Comparison of ENCODE assay signal across 9 cellular contexts in the genomic region with DNA sequence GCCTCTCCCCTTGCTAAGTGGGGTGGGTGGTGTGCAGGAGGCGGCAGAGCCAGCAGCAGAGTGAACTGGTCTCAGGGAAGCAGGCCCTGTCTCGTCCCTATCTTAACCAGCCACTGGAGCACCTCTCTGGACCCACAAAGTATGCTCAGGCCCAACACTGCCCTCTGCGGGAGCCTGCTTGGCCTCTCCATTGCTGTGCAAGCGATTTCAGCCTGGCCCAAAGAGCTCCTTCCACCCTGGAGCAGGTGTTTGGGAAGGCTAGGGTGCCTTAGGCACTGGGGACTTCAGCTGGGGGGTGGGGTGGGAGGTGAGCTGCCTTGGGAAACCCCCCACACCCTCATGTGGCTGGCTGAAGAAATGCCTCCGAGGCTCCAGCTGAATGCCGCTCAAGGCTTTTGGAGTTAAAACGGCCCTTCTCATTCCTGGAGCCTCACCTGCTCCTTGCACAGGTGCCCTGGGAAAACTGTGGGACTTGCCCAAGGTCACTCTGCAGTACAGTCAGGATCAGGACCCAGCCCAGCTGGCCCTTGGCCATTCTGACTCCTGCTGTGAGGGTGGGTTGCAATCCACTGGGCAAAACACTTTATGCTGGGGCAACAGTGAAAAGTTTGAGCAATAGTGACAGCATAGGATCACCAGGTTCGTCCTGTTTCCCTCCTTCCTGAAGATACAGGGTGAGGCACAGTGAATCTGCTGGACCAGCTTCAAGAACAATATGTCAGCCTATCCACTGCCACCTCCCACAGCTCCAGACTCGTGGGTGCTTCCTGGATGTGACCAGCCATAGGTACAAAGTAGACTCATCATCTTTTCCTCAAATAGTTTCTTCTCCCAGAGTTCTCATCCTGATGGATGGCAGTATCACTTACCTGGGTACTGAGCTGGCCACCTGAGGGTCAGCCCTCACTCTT. TPM values are rescaled to one million over a fixed set of nuclear protein-coding genes. Genes with fewer than 3 reads are reported as not detected.
A peak's percentile ranks its signal among the peaks of the same experiment; 100 is the strongest.
DNase-seq lines count a peak whose midpoint lies in the region; ATAC-seq and TF ChIP-seq lines count a peak whose summit lies in the region.
"Had no signal": no experiment of that assay in that cellular context is flagged by ENCODE, and none has a peak within 500 bp of the region (broad histone marks: within the 10 kb centered on the region; RNA-seq: fewer than 3 reads in every experiment).

No MANE protein-coding gene starts in this region.

- peak; percentile 88 for ATAC-seq in left lung

- H3K4me3 ChIP-seq in left lung = no peak overlapping the region
- H3K4me3 ChIP-seq in uterus = no peak overlapping the region
- no peak overlapping the region for H3K4me3 ChIP-seq in tibial nerve

- TF ChIP-seq CTCF in left lung (IDR thresholded peaks at IDR 0.05) (peak; percentile 22 to 30), uterus (IDR thresholded peaks at IDR 0.05) (no peak), CD14-positive monocyte (IDR thresholded peaks at IDR 0.05) (no peak), tibial nerve (IDR thresholded peaks at IDR 0.05) (peak in 2 of 5 experiments; percentile 10 to 24)

- TF ChIP-seq POLR2A in uterus (IDR thresholded peaks at IDR 0.05) (no peak), tibial nerve (IDR thresholded peaks at IDR 0.05) (no peak)

- H3K36me3 ChIP-seq in left lung = no peaks in the 10 kb centered on the region
- no peaks in the 10 kb centered on the region for H3K36me3 ChIP-seq in uterus
- no peaks in the 10 kb centered on the region for H3K36me3 ChIP-seq in tibial nerve

- H3K9me3 ChIP-seq in left lung (no peaks in the 10 kb centered on the region), uterus (no peaks in the 10 kb centered on the region), tibial nerve (no peaks in the 10 kb centered on the region)

- intact Hi-C loops in left lung (cut with DNase I) (no loop called here), uterus (cut with DNase I; ENCODE audit: low total_unique reads) (no loop called here), CD14-positive monocyte (cut with micrococcal nuclease) (no loop called here)

- H3K27me3 ChIP-seq in left lung (no peaks in the 10 kb centered on the region), uterus (no peaks in the 10 kb centered on the region), tibial nerve (no peaks in the 10 kb centered on the region)

- peaks cover 5% of the 10 kb centered on the region for H3K4me1 Mint-ChIP-seq in CD14-positive monocyte

- no peak for TF ChIP-seq EP300 in tibial nerve (IDR thresholded peaks at IDR 0.05)

- peak; percentile 36 for DNase-seq in NCI-H146 (lab: John Stamatoyannopoulos, UW)
- no peak for DNase-seq in NCI-H146 treated with DMSO at 0.1 percent for 48 hours (lab: John Stamatoyannopoulos, UW; ENCODE audit: unreplicated experiment)
- peak; percentile 10 to 22 for DNase-seq in NCI-H1930 (lab: John Stamatoyannopoulos, UW)
- peak; percentile 75 for DNase-seq in astrocyte of the hippocampus (ENCODE audit: low read depth, low spot score)
- DNase-seq in left lung = no peak
- no peak for DNase-seq in uterus
- DNase-seq in CD14-positive monocyte (ENCODE audit: low spot score) = no peak
- DNase-seq in tibial nerve (ENCODE audit: low spot score in 2 of 2) = no peak

- H3K4me1 ChIP-seq in left lung = no peaks in the 10 kb centered on the region
- no peaks in the 10 kb centered on the region for H3K4me1 ChIP-seq in uterus
- H3K4me1 ChIP-seq in tibial nerve = no peaks in the 10 kb centered on the region

- H3K27ac Mint-ChIP-seq in CD14-positive monocyte = no peak overlapping the region

- peaks cover 0 to 2% (median 0%) of the 10 kb centered on the region in 7 donors for H3K9me3 Mint-ChIP-seq in CD14-positive monocyte

- 44 to 49% methylated on average over 6 to 9 of the region's 9 CpGs for WGBS in tibial nerve, 2 donors

- H3K27ac ChIP-seq in left lung (no peak overlapping the region), uterus (no peak overlapping the region), tibial nerve (no peak overlapping the region)

- H3K36me3 Mint-ChIP-seq in CD14-positive monocyte = no peaks in the 10 kb centered on the region

- no peak overlapping the region for H3K4me3 Mint-ChIP-seq in CD14-positive monocyte

- peaks cover 1 to 9% (median 7%) of the 10 kb centered on the region in 3 donors for H3K27me3 Mint-ChIP-seq in CD14-positive monocyte (ENCODE audit: low read depth in 3 of 3)

RNA-seq across cellular contexts. Expression of a gene that starts 5.9 kb away (rescaled TPM):
- 10 to 100 TPM; 20.1 to 23.2 TPM for total RNA-seq in left lung
- total RNA-seq in uterus = 10 to 100 TPM in 2 of 4 donors, 1 to 10 TPM in 2; 5.0 to 31.5 (median 17.9) TPM
- 1 to 10 TPM; 1.3 to 4.5 TPM for polyA plus RNA-seq in CD14-positive monocyte
- total RNA-seq in tibial nerve = 10 to 100 TPM; 16.0 to 38.7 (median 20.7) TPM

RNA-seq across cellular contexts. Expression of a gene that starts 8.6 kb away (rescaled TPM):
- total RNA-seq in left lung (not detected), uterus (not detected), tibial nerve (not detected)
- not detected for polyA plus RNA-seq in CD14-positive monocyte
- total RNA-seq: pulmonary artery endothelial cell had no signal

RNA-seq across cellular contexts. Expression of a gene that starts 42.4 kb away (rescaled TPM):
- total RNA-seq in left lung (10 to 100 TPM; 24.9 to 61.7 TPM), uterus (10 to 100 TPM in 2 of 4 donors, 1 to 10 TPM in 2; 3.8 to 26.1 (median 8.4) TPM), tibial nerve (10 to 100 TPM; 33.1 to 99.0 (median 73.5) TPM)
- polyA plus RNA-seq in CD14-positive monocyte = 10 to 100 TPM; 36.9 to 68.6 TPM

Comparison
In these comparisons a context has a peak if more than half of its experiments do, and no peak if none do; other contexts are left out.
1. DNase-seq: peak in NCI-H146 (single experiment), NCI-H1930 (2 of 2) and astrocyte of the hippocampus (single experiment); none in NCI-H146 treated with DMSO at 0.1 percent for 48 hours (single experiment), left lung (0 of 2), uterus (0 of 2), CD14-positive monocyte (single experiment) and tibial nerve (0 of 2).
2. CTCF ChIP-seq: peak in left lung (2 of 2); none in uterus (0 of 4) and CD14-positive monocyte (single experiment).